1 cellular context compared by ENCODE assay signal in genomic region chr6:104788400-104788799, GRCh38.
TF ChIP-seq lines count a peak whose summit lies in the region.

No MANE protein-coding gene starts in this region.

TF ChIP-seq in GM23338, 12 proteins besides CTCF, POLR2A, EP300 and RAD21 (continued from another document):
- TF ChIP-seq, protein P1, sequence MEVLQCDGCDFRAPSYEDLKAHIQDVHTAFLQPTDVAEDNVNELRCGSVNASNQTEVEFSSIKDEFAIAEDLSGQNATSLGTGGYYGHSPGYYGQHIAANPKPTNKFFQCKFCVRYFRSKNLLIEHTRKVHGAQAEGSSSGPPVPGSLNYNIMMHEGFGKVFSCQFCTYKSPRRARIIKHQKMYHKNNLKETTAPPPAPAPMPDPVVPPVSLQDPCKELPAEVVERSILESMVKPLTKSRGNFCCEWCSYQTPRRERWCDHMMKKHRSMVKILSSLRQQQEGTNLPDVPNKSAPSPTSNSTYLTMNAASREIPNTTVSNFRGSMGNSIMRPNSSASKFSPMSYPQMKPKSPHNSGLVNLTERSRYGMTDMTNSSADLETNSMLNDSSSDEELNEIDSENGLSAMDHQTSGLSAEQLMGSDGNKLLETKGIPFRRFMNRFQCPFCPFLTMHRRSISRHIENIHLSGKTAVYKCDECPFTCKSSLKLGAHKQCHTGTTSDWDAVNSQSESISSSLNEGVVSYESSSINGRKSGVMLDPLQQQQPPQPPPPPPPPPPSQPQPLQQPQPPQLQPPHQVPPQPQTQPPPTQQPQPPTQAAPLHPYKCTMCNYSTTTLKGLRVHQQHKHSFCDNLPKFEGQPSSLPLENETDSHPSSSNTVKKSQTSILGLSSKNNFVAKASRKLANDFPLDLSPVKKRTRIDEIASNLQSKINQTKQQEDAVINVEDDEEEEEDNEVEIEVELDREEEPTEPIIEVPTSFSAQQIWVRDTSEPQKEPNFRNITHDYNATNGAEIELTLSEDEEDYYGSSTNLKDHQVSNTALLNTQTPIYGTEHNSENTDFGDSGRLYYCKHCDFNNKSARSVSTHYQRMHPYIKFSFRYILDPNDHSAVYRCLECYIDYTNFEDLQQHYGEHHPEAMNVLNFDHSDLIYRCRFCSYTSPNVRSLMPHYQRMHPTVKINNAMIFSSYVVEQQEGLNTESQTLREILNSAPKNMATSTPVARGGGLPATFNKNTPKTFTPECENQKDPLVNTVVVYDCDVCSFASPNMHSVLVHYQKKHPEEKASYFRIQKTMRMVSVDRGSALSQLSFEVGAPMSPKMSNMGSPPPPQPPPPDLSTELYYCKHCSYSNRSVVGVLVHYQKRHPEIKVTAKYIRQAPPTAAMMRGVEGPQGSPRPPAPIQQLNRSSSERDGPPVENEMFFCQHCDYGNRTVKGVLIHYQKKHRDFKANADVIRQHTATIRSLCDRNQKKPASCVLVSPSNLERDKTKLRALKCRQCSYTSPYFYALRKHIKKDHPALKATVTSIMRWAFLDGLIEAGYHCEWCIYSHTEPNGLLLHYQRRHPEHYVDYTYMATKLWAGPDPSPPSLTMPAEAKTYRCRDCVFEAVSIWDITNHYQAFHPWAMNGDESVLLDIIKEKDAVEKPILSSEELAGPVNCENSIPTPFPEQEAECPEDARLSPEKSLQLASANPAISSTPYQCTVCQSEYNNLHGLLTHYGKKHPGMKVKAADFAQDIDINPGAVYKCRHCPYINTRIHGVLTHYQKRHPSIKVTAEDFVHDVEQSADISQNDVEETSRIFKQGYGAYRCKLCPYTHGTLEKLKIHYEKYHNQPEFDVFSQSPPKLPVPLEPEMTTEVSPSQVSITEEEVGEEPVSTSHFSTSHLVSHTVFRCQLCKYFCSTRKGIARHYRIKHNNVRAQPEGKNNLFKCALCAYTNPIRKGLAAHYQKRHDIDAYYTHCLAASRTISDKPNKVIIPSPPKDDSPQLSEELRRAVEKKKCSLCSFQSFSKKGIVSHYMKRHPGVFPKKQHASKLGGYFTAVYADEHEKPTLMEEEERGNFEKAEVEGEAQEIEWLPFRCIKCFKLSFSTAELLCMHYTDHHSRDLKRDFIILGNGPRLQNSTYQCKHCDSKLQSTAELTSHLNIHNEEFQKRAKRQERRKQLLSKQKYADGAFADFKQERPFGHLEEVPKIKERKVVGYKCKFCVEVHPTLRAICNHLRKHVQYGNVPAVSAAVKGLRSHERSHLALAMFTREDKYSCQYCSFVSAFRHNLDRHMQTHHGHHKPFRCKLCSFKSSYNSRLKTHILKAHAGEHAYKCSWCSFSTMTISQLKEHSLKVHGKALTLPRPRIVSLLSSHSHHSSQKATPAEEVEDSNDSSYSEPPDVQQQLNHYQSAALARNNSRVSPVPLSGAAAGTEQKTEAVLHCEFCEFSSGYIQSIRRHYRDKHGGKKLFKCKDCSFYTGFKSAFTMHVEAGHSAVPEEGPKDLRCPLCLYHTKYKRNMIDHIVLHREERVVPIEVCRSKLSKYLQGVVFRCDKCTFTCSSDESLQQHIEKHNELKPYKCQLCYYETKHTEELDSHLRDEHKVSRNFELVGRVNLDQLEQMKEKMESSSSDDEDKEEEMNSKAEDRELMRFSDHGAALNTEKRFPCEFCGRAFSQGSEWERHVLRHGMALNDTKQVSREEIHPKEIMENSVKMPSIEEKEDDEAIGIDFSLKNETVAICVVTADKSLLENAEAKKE (CRISPR knock-in tag; IDR thresholded peaks at IDR 0.05) = no peak
TF ChIP-seq in GM23338: peak in this region for 0.
